Comparison of ENCODE assay signal across 7 cellular contexts in the genomic region with DNA sequence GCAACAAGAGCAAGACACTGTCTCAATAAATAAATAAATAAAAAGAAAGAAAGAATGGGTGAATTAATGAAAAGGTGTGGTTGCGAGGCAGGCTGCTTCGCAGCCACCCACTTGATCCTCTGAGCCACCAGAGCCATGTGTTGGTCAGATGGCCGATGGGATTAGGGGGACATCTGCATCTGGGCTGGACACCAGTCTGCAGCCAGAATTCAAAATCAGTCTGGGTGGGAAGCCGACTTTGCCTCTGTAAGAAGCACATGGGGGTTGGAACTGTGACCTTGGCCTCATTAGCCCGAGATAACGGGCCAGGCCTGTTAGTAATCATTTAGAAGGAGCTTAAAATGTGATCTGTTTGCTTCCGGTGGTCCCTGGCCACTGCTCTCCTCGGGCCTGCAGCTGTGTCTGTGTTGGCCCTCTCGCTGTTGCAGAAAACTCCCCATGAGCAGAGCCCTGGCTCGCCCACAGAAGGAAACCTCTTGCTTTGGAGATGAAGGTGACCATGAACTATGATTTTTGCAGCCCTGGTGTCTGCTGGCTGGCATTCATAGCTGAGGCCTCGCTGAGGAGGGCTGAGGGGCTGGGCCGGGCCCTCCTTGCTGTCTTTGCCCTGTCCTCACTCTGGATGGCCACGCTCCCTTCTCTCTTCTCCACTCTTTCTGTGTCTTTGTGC.
"Had no signal": no experiment of that assay in that cellular context is flagged by ENCODE, and none has a peak within 500 bp of the region (broad histone marks: within the 10 kb centered on the region; RNA-seq: fewer than 3 reads in every experiment).

No MANE protein-coding gene starts in this region.

- H3K9me3 Mint-ChIP-seq: dendritic cell treated with granulocyte-macrophage colony-stimulating factor and Interleukin-4, amounts not matched to agents 40 ng/mL and 50 ng/mL, for 4 days; effector memory CD8-positive, alpha-beta T cell; stimulated activated effector memory CD8-positive, alpha-beta T cell treated with anti-CD3 and anti-CD28 coated beads, Interleukin-12 subunit alpha, Interleukin-12 subunit beta, amount 100 ng/mL, for 72 hours; stimulated activated naive CD8-positive, alpha-beta T cell treated with anti-CD3 and anti-CD28 coated beads, Interleukin-15, Interleukin-2, amounts not matched to agents 100 ng/mL and 50 ng/mL, for 24 hours had no signal

- H3K4me3 Mint-ChIP-seq: dendritic cell treated with granulocyte-macrophage colony-stimulating factor and Interleukin-4, amounts not matched to agents 40 ng/mL and 50 ng/mL, for 4 days; effector memory CD8-positive, alpha-beta T cell; immature natural killer cell; naive thymus-derived CD8-positive, alpha-beta T cell; stimulated activated effector memory CD8-positive, alpha-beta T cell treated with anti-CD3 and anti-CD28 coated beads, Interleukin-12 subunit alpha, Interleukin-12 subunit beta, amount 100 ng/mL, for 72 hours; stimulated activated naive CD8-positive, alpha-beta T cell treated with anti-CD3 and anti-CD28 coated beads, Interleukin-15, Interleukin-2, amounts not matched to agents 100 ng/mL and 50 ng/mL, for 24 hours had no signal

- H3K36me3 Mint-ChIP-seq: stimulated activated effector memory CD8-positive, alpha-beta T cell treated with anti-CD3 and anti-CD28 coated beads, Interleukin-12 subunit alpha, Interleukin-12 subunit beta, amount 100 ng/mL, for 72 hours had no signal

- DNase-seq: esophagus squamous epithelium had no signal

- H3K27ac Mint-ChIP-seq: dendritic cell treated with granulocyte-macrophage colony-stimulating factor and Interleukin-4, amounts not matched to agents 40 ng/mL and 50 ng/mL, for 4 days; effector memory CD8-positive, alpha-beta T cell; immature natural killer cell; stimulated activated effector memory CD8-positive, alpha-beta T cell treated with anti-CD3 and anti-CD28 coated beads, Interleukin-12 subunit alpha, Interleukin-12 subunit beta, amount 100 ng/mL, for 72 hours; stimulated activated naive CD8-positive, alpha-beta T cell treated with anti-CD3 and anti-CD28 coated beads, Interleukin-15, Interleukin-2, amounts not matched to agents 100 ng/mL and 50 ng/mL, for 24 hours had no signal
